In genomic region chr4:94469221-94469784, GRCh38 we compare ENCODE assay signal across 21 cellular contexts. TPM values are rescaled to one million over a fixed set of nuclear protein-coding genes. Genes with fewer than 3 reads are reported as not detected.
DNase-seq lines count a peak whose midpoint lies in the region; ATAC-seq, FAIRE-seq and TF ChIP-seq lines count a peak whose summit lies in the region.
"Had no signal": no experiment of that assay in that cellular context is flagged by ENCODE, and none has a peak within 500 bp of the region (broad histone marks: within the 10 kb centered on the region; RNA-seq: fewer than 3 reads in every experiment).

No MANE protein-coding gene starts in this region.

- no peak for TF ChIP-seq EP300 in suprapubic skin (IDR thresholded peaks at IDR 0.05)

- H2AFZ ChIP-seq in astrocyte (ENCODE audit: low read depth, low read length) (no peak overlapping the region), smooth muscle cell (ENCODE audit: low read depth) (no peak overlapping the region)
- H2AFZ ChIP-seq: GM23248 had no signal

- no peak overlapping the region for H3K9ac ChIP-seq in astrocyte (ENCODE audit: low read length)
- H3K9ac ChIP-seq in smooth muscle cell (ENCODE audit: low read depth): no peak overlapping the region
- H3K9ac ChIP-seq: GM23248 had no signal

- TF ChIP-seq CTCF in astrocyte (IDR thresholded peaks at IDR 0.05; ENCODE audit: insufficient read depth, low read depth, low read length) (no peak), osteocyte (IDR thresholded peaks at IDR 0.05) (no peak), suprapubic skin (IDR thresholded peaks at IDR 0.05) (no peak), smooth muscle cell (IDR thresholded peaks at IDR 0.05; ENCODE audit: borderline replicate concordance, insufficient read depth, poor library complexity, severe bottlenecking) (no peak)

- H3K36me3 Mint-ChIP-seq in astrocyte (ENCODE audit: low read depth, unreplicated experiment): peaks cover 11% of the 10 kb centered on the region
- H3K36me3 Mint-ChIP-seq in osteocyte (ENCODE audit: unreplicated experiment): peaks cover 30% of the 10 kb centered on the region

- H3K4me3 ChIP-seq in astrocyte (ENCODE audit: insufficient read depth, low read depth, low read length) (no peak overlapping the region), suprapubic skin (no peak overlapping the region), smooth muscle cell (no peak overlapping the region)
- H3K4me3 ChIP-seq: GM23248, MG63, right lobe of liver, SJCRH30, vagina had no signal

- H3K27me3 ChIP-seq in astrocyte (ENCODE audit: insufficient read depth, low read length) (no peaks in the 10 kb centered on the region), suprapubic skin (no peaks in the 10 kb centered on the region), smooth muscle cell (ENCODE audit: low read depth) (no peaks in the 10 kb centered on the region)
- H3K27me3 ChIP-seq: MG63, right lobe of liver, SJCRH30, vagina had no signal

- no peak for FAIRE-seq in astrocyte (lab: Jason Lieb, UNC)

- H3K27me3 Mint-ChIP-seq in astrocyte (ENCODE audit: low read depth, unreplicated experiment) (no peaks in the 10 kb centered on the region), osteocyte (ENCODE audit: unreplicated experiment) (no peaks in the 10 kb centered on the region)
- H3K27me3 Mint-ChIP-seq: stimulated activated naive CD8-positive, alpha-beta T cell treated with anti-CD3 and anti-CD28 coated beads, Interleukin-15, amount 100 ng/mL, for 72 hours had no signal

- H3K9me3 Mint-ChIP-seq in astrocyte (ENCODE audit: unreplicated experiment) (no peaks in the 10 kb centered on the region), osteocyte (ENCODE audit: unreplicated experiment) (peaks cover 11% of the 10 kb centered on the region)
- H3K9me3 Mint-ChIP-seq: activated T-helper 1 cell treated with anti-CD3 and anti-CD28 coated beads, Interleukin-12 subunit alpha, Interleukin-12 subunit beta, Interleukin-2, Interleukin-4 antibody, amounts not matched to agents 30 ng/mL and 10 ng/mL and 1 ng/mL, durations not matched to agents 14 hours and 24 hours and 36 hours had no signal

- no peak for TF ChIP-seq POLR2A in suprapubic skin (IDR thresholded peaks at IDR 0.05)

- H4K20me1 ChIP-seq in astrocyte (ENCODE audit: insufficient read depth, low read length): peaks cover 76% of the 10 kb centered on the region
- H4K20me1 ChIP-seq in smooth muscle cell (ENCODE audit: low read depth): peaks cover 73% of the 10 kb centered on the region

- peaks cover 15% of the 10 kb centered on the region for H3K4me1 Mint-ChIP-seq in astrocyte (ENCODE audit: low read depth, unreplicated experiment)
- H3K4me1 Mint-ChIP-seq in osteocyte (ENCODE audit: unreplicated experiment): peaks cover 77% of the 10 kb centered on the region
- H3K4me1 Mint-ChIP-seq: stimulated activated naive CD8-positive, alpha-beta T cell treated with anti-CD3 and anti-CD28 coated beads, Interleukin-15, amount 100 ng/mL, for 72 hours had no signal

- peaks cover 100% of the 10 kb centered on the region for H3K79me2 ChIP-seq in astrocyte (ENCODE audit: insufficient read depth, low read length)
- H3K79me2 ChIP-seq in smooth muscle cell (ENCODE audit: low read depth): peaks cover 100% of the 10 kb centered on the region

- H3K4me2 ChIP-seq in astrocyte (ENCODE audit: low read length): no peak overlapping the region
- no peak overlapping the region for H3K4me2 ChIP-seq in smooth muscle cell

- H3K36me3 ChIP-seq in astrocyte (ENCODE audit: insufficient read depth, low read length) (no peaks in the 10 kb centered on the region), suprapubic skin (no peaks in the 10 kb centered on the region), smooth muscle cell (ENCODE audit: low read depth) (no peaks in the 10 kb centered on the region)
- H3K36me3 ChIP-seq: right lobe of liver, vagina had no signal

- no peak overlapping the region for H3K4me3 Mint-ChIP-seq in astrocyte (ENCODE audit: unreplicated experiment)
- peak overlapping the region; percentile 18 for H3K4me3 Mint-ChIP-seq in osteocyte (ENCODE audit: unreplicated experiment)
- H3K4me3 Mint-ChIP-seq: activated T-helper 1 cell treated with anti-CD3 and anti-CD28 coated beads, Interleukin-12 subunit alpha, Interleukin-12 subunit beta, Interleukin-2, Interleukin-4 antibody, amounts not matched to agents 30 ng/mL and 10 ng/mL and 1 ng/mL, durations not matched to agents 14 hours and 24 hours and 36 hours; stimulated activated naive CD8-positive, alpha-beta T cell treated with anti-CD3 and anti-CD28 coated beads, Interleukin-15, amount 100 ng/mL, for 72 hours; T-helper 2 cell treated with Interferon-gamma antibody and Interleukin-4, amounts not matched to agents 5 μg/mL and 100 μg/mL, for 36 hours had no signal

- H3K4me1 ChIP-seq in astrocyte (ENCODE audit: insufficient read depth, low read length) (peaks cover 7% of the 10 kb centered on the region), suprapubic skin (peaks cover 12% of the 10 kb centered on the region), smooth muscle cell (ENCODE audit: low read depth) (no peaks in the 10 kb centered on the region)
- H3K4me1 ChIP-seq: SJCRH30 had no signal

- H3K27ac Mint-ChIP-seq in astrocyte (ENCODE audit: unreplicated experiment) (peak overlapping the region; percentile 16), osteocyte (ENCODE audit: unreplicated experiment) (peak overlapping the region; percentile 62)
- H3K27ac Mint-ChIP-seq: activated T-helper 1 cell treated with anti-CD3 and anti-CD28 coated beads, Interleukin-12 subunit alpha, Interleukin-12 subunit beta, Interleukin-2, Interleukin-4 antibody, amounts not matched to agents 30 ng/mL and 10 ng/mL and 1 ng/mL, durations not matched to agents 14 hours and 24 hours and 36 hours; stimulated activated naive CD8-positive, alpha-beta T cell treated with anti-CD3 and anti-CD28 coated beads, Interleukin-15, amount 100 ng/mL, for 72 hours; T-helper 2 cell treated with Interferon-gamma antibody and Interleukin-4, amounts not matched to agents 5 μg/mL and 100 μg/mL, for 36 hours had no signal

- peaks cover 5% of the 10 kb centered on the region for H3F3A ChIP-seq in smooth muscle cell (ENCODE audit: low read depth)

- 78% methylated on average over 1 of the region's 1 CpG for WGBS in suprapubic skin
- WGBS in smooth muscle cell (ENCODE audit: low lambda C conversion rate): 36% methylated on average over 1 of the region's 1 CpG

- DNase-seq in astrocyte (ENCODE audit: low read depth): no peak
- no peak for DNase-seq in osteocyte (ENCODE audit: extremely low spot score, unreplicated experiment)
- DNase-seq in suprapubic skin (ENCODE audit: low spot score in 2 of 2): no peak
- no peak for DNase-seq in SHP77 treated with DMSO at 0.1 percent for 48 hours (lab: John Stamatoyannopoulos, UW)
- DNase-seq in NK-92 (lab: John Stamatoyannopoulos, UW; ENCODE audit: unreplicated experiment): no peak
- DNase-seq in smooth muscle cell (lab: John Stamatoyannopoulos, UW; ENCODE audit: unreplicated experiment): no peak
- DNase-seq: amniotic stem cell; GM23248; kidney glomerular epithelial cell; MG63; NCI-H1930; right lobe of liver; SJCRH30; stimulated activated CD4-positive, alpha-beta T cell treated with anti-CD3 and anti-CD28 coated beads, Interleukin-1b, Interleukin-23, amount 100 ng/mL, for 48 hours; stimulated activated naive CD8-positive, alpha-beta T cell treated with anti-CD3 and anti-CD28 coated beads, Interleukin-15, amount 100 ng/mL, for 72 hours had no signal

- H3K9me3 ChIP-seq in astrocyte (ENCODE audit: insufficient read depth, low read depth, low read length) (no peaks in the 10 kb centered on the region), suprapubic skin (no peaks in the 10 kb centered on the region), smooth muscle cell (replicated peaks; ENCODE audit: low read depth) (no peaks in the 10 kb centered on the region)
- H3K9me3 ChIP-seq: right lobe of liver, SJCRH30, vagina had no signal

- peak; percentile 76 for ATAC-seq in GM18868 (IDR thresholded peaks at IDR 0.05; ENCODE audit: unreplicated experiment)
- ATAC-seq in HG02798 (IDR thresholded peaks at IDR 0.05; ENCODE audit: poor library complexity, unreplicated experiment): peak; percentile 46
- ATAC-seq: activated CD4-positive, CD25-positive, alpha-beta regulatory T cell treated with anti-CD3 and anti-CD28 coated beads, Interleukin-2, amount 50 U/mL, for 24 hours; right lobe of liver; stimulated activated naive CD8-positive, alpha-beta T cell treated with anti-CD3 and anti-CD28 coated beads, Interleukin-15, amount 100 ng/mL, for 72 hours had no signal

- H3K27ac ChIP-seq in astrocyte (ENCODE audit: low read depth, low read length): no peak overlapping the region
- no peak overlapping the region for H3K27ac ChIP-seq in suprapubic skin
- H3K27ac ChIP-seq in smooth muscle cell (ENCODE audit: low read depth): no peak overlapping the region
- H3K27ac ChIP-seq: GM23248, right lobe of liver, SJCRH30, vagina had no signal

RNA-seq across cellular contexts. Expression of gene PDLIM5, which starts 17.6 kb away (rescaled TPM):
- total RNA-seq in astrocyte (174 and 181 TPM in 2 replicates), osteocyte (301 and 324 TPM in 2 replicates), suprapubic skin (100 to 1,000 TPM in 2 of 4 donors, 10 to 100 TPM in 2; 90.5 to 148 (median 115) TPM), smooth muscle cell (150 and 182 TPM in 2 replicates)
- 129 and 144 TPM in 2 replicates for polyA plus RNA-seq in smooth muscle cell
